ENCODE assay signal across 20 cellular contexts in the genomic region with DNA sequence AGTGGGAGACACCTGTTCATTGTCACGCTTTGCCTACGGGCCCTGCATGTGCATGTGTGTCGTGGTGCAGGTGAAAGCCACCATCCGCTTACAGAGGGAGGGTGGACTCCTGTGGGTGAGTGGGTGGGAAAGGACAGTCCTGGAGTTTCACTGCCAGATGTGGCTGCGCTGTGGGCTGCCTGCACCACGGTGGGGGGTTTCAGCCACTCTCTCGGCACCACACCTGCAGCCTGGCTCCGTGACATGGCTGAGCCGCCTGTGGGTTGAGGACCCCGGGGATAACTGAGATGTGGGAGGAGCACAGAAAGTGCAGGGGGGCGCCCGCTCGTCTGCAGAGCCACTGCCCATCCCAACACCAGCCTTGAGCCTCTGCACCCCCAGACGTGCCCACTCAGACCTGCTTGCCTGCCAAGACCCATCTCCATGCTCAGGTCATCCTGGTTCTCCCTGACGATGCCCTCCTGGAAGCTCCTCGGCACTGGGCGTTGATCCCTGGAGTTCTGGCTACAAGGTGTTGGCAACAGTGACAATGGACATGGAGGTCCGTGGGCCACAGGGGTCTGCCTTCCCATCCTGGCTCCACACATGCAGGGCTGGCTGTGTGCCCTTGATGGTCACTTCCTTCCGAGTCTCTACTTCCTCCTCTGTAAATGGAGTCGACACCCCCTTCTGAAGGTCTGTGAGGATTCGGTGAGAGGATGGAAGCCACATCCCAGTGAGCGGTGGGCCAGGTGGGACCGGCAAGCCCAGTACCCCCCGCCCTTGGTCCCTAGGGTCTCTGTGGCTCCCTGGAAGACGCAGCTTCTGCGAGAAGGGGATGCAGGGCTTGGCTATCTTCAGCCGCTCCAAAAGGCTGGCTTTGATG.
DNase-seq lines count a peak whose midpoint lies in the region; ATAC-seq, FAIRE-seq and TF ChIP-seq lines count a peak whose summit lies in the region.
"Had no signal": no experiment of that assay in that cellular context is flagged by ENCODE, and none has a peak within 500 bp of the region (broad histone marks: within the 10 kb centered on the region; RNA-seq: fewer than 3 reads in every experiment).

No MANE protein-coding gene starts in this region.

- H3T11ph ChIP-seq in H9 (ENCODE audit: low read length) = no peak overlapping the region

- no peak overlapping the region for H3K56ac ChIP-seq in H9 (ENCODE audit: insufficient read length, low read depth, low read length)

- no peak overlapping the region for H3K9ac ChIP-seq in H9 (ENCODE audit: extremely low read depth, insufficient read length, low read length)
- no peak overlapping the region for H3K9ac ChIP-seq in kidney (ENCODE audit: low read length in 2 of 2)
- H3K9ac ChIP-seq: BLaER1, GM23248 had no signal

- intact Hi-C loops in CD14-positive monocyte (cut with micrococcal nuclease) = no loop called here
- intact Hi-C loops in kidney (cut with DNase I) = no loop called here

- no peak overlapping the region for H3K4ac ChIP-seq in H9 (ENCODE audit: low read depth, low read length)

- no peak overlapping the region for H3K4me2 ChIP-seq in H9 (ENCODE audit: insufficient read depth, insufficient read length, low read length)
- H3K4me2 ChIP-seq: A549, BLaER1 had no signal

- no peak overlapping the region for H2BK12ac ChIP-seq in H9 (ENCODE audit: insufficient read length, low read depth, low read length)

- H3K4me1 ChIP-seq in H9 (ENCODE audit: insufficient read depth, low read length) = no peaks in the 10 kb centered on the region
- no peaks in the 10 kb centered on the region for H3K4me1 ChIP-seq in kidney (ENCODE audit: control insufficient read depth in 1 of 2, insufficient read depth in 1 of 2, low read depth in 1 of 2, low read length in 2 of 2)
- H3K4me1 ChIP-seq: A549, BLaER1 had no signal

- H3K23me2 ChIP-seq in H9 (ENCODE audit: insufficient read length, low read depth, low read length, poor library complexity, severe bottlenecking) = no peaks in the 10 kb centered on the region

- no peaks in the 10 kb centered on the region for H3K79me1 ChIP-seq in H9 (ENCODE audit: insufficient read depth, low read depth, low read length, poor library complexity, severe bottlenecking)

- no peak overlapping the region for H3K4me3 ChIP-seq in kidney (ENCODE audit: low read length in 2 of 2)
- H3K4me3 ChIP-seq: A549, BLaER1, GM23248, MG63 had no signal

- H3K27ac ChIP-seq in H9 (ENCODE audit: insufficient read length, low read depth, low read length) = no peak overlapping the region
- H3K27ac ChIP-seq in kidney (ENCODE audit: low read depth in 2 of 2, low read length in 2 of 2) = no peak overlapping the region
- H3K27ac ChIP-seq: A549, BLaER1, GM23248 had no signal

- no peak for FAIRE-seq in kidney (lab: Jason Lieb, UNC)
- FAIRE-seq: A549 had no signal

- no peak for ATAC-seq in GM21723 (IDR thresholded peaks at IDR 0.05; ENCODE audit: unreplicated experiment)
- ATAC-seq: A549 had no signal

- H4K20me1 ChIP-seq in H9 (ENCODE audit: control insufficient read depth, insufficient read depth, insufficient read length) = no peaks in the 10 kb centered on the region
- H4K20me1 ChIP-seq: BLaER1 had no signal

- H3K4me3 Mint-ChIP-seq in CD14-positive monocyte = no peak overlapping the region
- no peak overlapping the region for H3K4me3 Mint-ChIP-seq in H9
- no peak overlapping the region for H3K4me3 Mint-ChIP-seq in progenitor cell of endocrine pancreas (ENCODE audit: low read depth)
- H3K4me3 Mint-ChIP-seq: CD8-positive, alpha-beta memory T cell had no signal

- no peak for TF ChIP-seq CTCF in CD14-positive monocyte (IDR thresholded peaks at IDR 0.05)
- TF ChIP-seq CTCF in H9 (conservative IDR thresholded peaks at IDR 0.05) = no peak
- TF ChIP-seq CTCF in kidney (IDR thresholded peaks at IDR 0.05; ENCODE audit: borderline replicate concordance, extremely low read depth, insufficient read depth) = no peak
- TF ChIP-seq CTCF in progenitor cell of endocrine pancreas (IDR thresholded peaks at IDR 0.05; ENCODE audit: unreplicated experiment) = no peak

- H3K9me3 Mint-ChIP-seq in CD14-positive monocyte (peaks cover 0 to 1% (median 0%) of the 10 kb centered on the region in 7 donors), H9 (no peaks in the 10 kb centered on the region), progenitor cell of endocrine pancreas (ENCODE audit: low read depth) (no peaks in the 10 kb centered on the region)

- peaks cover 2 to 15% (median 7%) of the 10 kb centered on the region in 3 donors for H3K27me3 Mint-ChIP-seq in CD14-positive monocyte (ENCODE audit: low read depth in 3 of 3)
- H3K27me3 Mint-ChIP-seq in H9 (ENCODE audit: low read depth) = peaks cover 4% of the 10 kb centered on the region
- H3K27me3 Mint-ChIP-seq in progenitor cell of endocrine pancreas = peaks cover 43% of the 10 kb centered on the region

- WGBS in H9 (ENCODE audit: extremely low coverage, insufficient read length, low lambda C conversion rate) = no CpG with 5 or more reads among the region's 27 CpGs

- peak overlapping the region; percentile 42; the same call in 1 of the 2 replicates for H3K14ac ChIP-seq in H9 (ENCODE audit: insufficient read depth, low read length)

- no peak overlapping the region for H4K91ac ChIP-seq in H9 (ENCODE audit: insufficient read length, low read depth, low read length)

- H3K9me3 ChIP-seq in H9 (ENCODE audit: control insufficient read depth, low read depth, low read length) = no peaks in the 10 kb centered on the region
- H3K9me3 ChIP-seq in kidney (ENCODE audit: control insufficient read depth in 1 of 2, low read length in 2 of 2) = no peaks in the 10 kb centered on the region
- H3K9me3 ChIP-seq: A549, BLaER1, MG63 had no signal

- DNase-seq in CD14-positive monocyte (ENCODE audit: low spot score) = peak; percentile 33
- no peak for DNase-seq in H9
- peak; percentile 51 for DNase-seq in kidney
- DNase-seq in progenitor cell of endocrine pancreas (ENCODE audit: low spot score, unreplicated experiment) = no peak
- DNase-seq in kidney glomerular epithelial cell (lab: John Stamatoyannopoulos, UW) = no peak
- DNase-seq in iPS-NIHi11 (ENCODE audit: low spot score) = no peak
- DNase-seq: DMS79, GM23248, Kasumi-1, MG63, NCI-H1048, NCI-H1436 treated with DMSO at 0.1 percent for 48 hours, NCI-H2029 treated with DMSO at 0.1 percent for 48 hours, NCI-H510A, NCI-H774, Right ventricle myocardium superior had no signal

- no peak overlapping the region for H2BK15ac ChIP-seq in H9 (ENCODE audit: low read depth, low read length)

- no peak overlapping the region for H2BK120ac ChIP-seq in H9 (ENCODE audit: low read depth, low read length, poor library complexity, severe bottlenecking)

- peak overlapping the region; percentile 26 for H3K18ac ChIP-seq in H9 (ENCODE audit: insufficient read length, low read depth, low read length)

- no peaks in the 10 kb centered on the region for H3K27me3 ChIP-seq in H9 (ENCODE audit: insufficient read depth, low read length)
- H3K27me3 ChIP-seq: BLaER1, MG63 had no signal

- no peak overlapping the region for H4K5ac ChIP-seq in H9 (ENCODE audit: insufficient read length, low read depth, low read length)

- H4K8ac ChIP-seq in H9 (replicated peaks; ENCODE audit: insufficient read length, low read depth, low read length) = no peak overlapping the region

- H3K4me1 Mint-ChIP-seq in CD14-positive monocyte = no peaks in the 10 kb centered on the region
- peaks cover 0 to 5% of the 10 kb centered on the region in 2 experiments; a peak in 2 of 4 replicates for H3K4me1 Mint-ChIP-seq in H9
- H3K4me1 Mint-ChIP-seq in progenitor cell of endocrine pancreas (ENCODE audit: low read depth) = peaks cover 29% of the 10 kb centered on the region
- H3K4me1 Mint-ChIP-seq: CD8-positive, alpha-beta memory T cell had no signal

- H3K36me3 Mint-ChIP-seq in CD14-positive monocyte = no peaks in the 10 kb centered on the region
- no peaks in the 10 kb centered on the region for H3K36me3 Mint-ChIP-seq in H9 (ENCODE audit: insufficient read depth in 1 of 3, low read depth in 3 of 3)
- no peaks in the 10 kb centered on the region for H3K36me3 Mint-ChIP-seq in progenitor cell of endocrine pancreas (ENCODE audit: insufficient read depth)

- no peak overlapping the region for H3K23ac ChIP-seq in H9 (ENCODE audit: insufficient read length, low read depth, low read length)

- H2BK20ac ChIP-seq in H9 (ENCODE audit: low read depth, low read length, poor library complexity, severe bottlenecking) = no peak overlapping the region

- H3K79me2 ChIP-seq in H9 (ENCODE audit: insufficient read depth, low read length) = no peaks in the 10 kb centered on the region

- H2AK5ac ChIP-seq in H9 (ENCODE audit: insufficient read length, low read length) = no peak overlapping the region

- H2BK5ac ChIP-seq in H9 (ENCODE audit: insufficient read length, low read length) = no peak overlapping the region

- no peak overlapping the region for H2AFZ ChIP-seq in H9 (ENCODE audit: low read length)
- H2AFZ ChIP-seq: GM23248 had no signal

- H3K27ac Mint-ChIP-seq in CD14-positive monocyte = no peak overlapping the region
- no peak overlapping the region; a peak in 1 of 7 replicates for H3K27ac Mint-ChIP-seq in H9
- peak overlapping the region; percentile 12 for H3K27ac Mint-ChIP-seq in progenitor cell of endocrine pancreas
- H3K27ac Mint-ChIP-seq: CD8-positive, alpha-beta memory T cell had no signal

- no peaks in the 10 kb centered on the region for H3K36me3 ChIP-seq in kidney (ENCODE audit: control insufficient read depth in 1 of 2, insufficient read depth in 2 of 2, low read length in 2 of 2)
- H3K36me3 ChIP-seq: BLaER1, MG63 had no signal

Comparison
In these comparisons a context has a peak if more than half of its experiments do, and no peak if none do; other contexts are left out.
1. DNase-seq: peak in CD14-positive monocyte (single experiment) and kidney (single experiment); none in H9 (single experiment), progenitor cell of endocrine pancreas (single experiment), kidney glomerular epithelial cell (single experiment) and iPS-NIHi11 (single experiment).